9 cellular contexts compared by ENCODE assay signal in the genomic region with DNA sequence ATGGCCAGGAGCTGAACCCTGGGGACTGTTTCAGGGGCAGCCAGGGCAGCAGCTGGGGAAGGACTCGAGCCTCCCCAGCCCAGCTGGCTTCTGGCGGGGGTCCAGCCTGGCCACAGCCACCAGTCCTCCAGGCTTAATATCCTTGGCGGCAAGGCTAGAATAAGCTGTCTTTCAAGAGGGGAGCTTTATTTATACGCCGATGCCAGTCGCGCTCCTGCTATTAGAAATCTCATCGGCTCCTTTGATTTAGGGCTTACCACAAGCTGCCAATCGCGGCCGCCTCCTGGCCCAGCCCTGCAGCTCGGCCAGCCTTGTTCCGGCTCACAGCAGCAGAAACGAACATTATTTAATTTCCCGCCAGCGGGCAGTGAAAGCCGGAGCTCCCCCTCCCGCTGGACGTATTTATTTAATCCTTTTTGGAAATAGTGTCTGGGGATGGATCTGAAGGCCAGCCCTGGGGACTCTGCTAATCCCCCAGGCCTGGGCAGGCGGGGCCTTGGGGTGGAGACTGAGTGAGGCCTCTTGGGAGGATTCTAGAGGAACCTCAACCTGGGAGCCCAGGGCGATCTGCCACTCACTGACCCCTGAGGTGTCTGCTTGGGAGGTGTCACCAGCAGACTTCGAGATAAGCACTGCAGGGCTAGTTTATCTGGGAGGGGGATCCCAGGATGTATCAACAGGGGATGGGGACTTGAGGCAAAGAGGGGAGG.
DNase-seq lines count a peak whose midpoint lies in the region; ATAC-seq, FAIRE-seq and TF ChIP-seq lines count a peak whose summit lies in the region.
"Had no signal": no experiment of that assay in that cellular context is flagged by ENCODE, and none has a peak within 500 bp of the region (broad histone marks: within the 10 kb centered on the region; RNA-seq: fewer than 3 reads in every experiment).

No MANE protein-coding gene starts in this region.

- H3K4me3 ChIP-seq in endodermal cell (ENCODE audit: low read length), result no peak overlapping the region
- H3K4me3 ChIP-seq in effector memory CD4-positive, alpha-beta T cell (ENCODE audit: insufficient read depth, low read depth, low read length, poor library complexity, severe bottlenecking), result no peak overlapping the region

- no peaks in the 10 kb centered on the region for H3K9me3 Mint-ChIP-seq in endodermal cell
- no peaks in the 10 kb centered on the region for H3K9me3 Mint-ChIP-seq in progenitor cell of endocrine pancreas (ENCODE audit: low read depth)

- H3K36me3 ChIP-seq in endodermal cell (ENCODE audit: control insufficient read depth, insufficient read depth, low read length), result no peaks in the 10 kb centered on the region
- no peaks in the 10 kb centered on the region for H3K36me3 ChIP-seq in effector memory CD4-positive, alpha-beta T cell (ENCODE audit: control insufficient read depth, insufficient read depth, low read length)

- H3K9ac ChIP-seq in endodermal cell (ENCODE audit: extremely low read depth, low read length, poor library complexity, severe bottlenecking), result no peak overlapping the region

- H3K4me1 Mint-ChIP-seq in endodermal cell (peaks cover 40% of the 10 kb centered on the region), progenitor cell of endocrine pancreas (ENCODE audit: low read depth) (peaks cover 17% of the 10 kb centered on the region)

- H3K4me1 ChIP-seq in endodermal cell (ENCODE audit: control insufficient read depth, insufficient read depth, low read length), result peaks cover 13% of the 10 kb centered on the region
- H3K4me1 ChIP-seq in effector memory CD4-positive, alpha-beta T cell (ENCODE audit: control insufficient read depth, insufficient read depth, low read length, poor library complexity, severe bottlenecking), result no peaks in the 10 kb centered on the region

- FAIRE-seq in D721Med (lab: Jason Lieb, UNC), result no peak

- ATAC-seq in GM18858 (IDR thresholded peaks at IDR 0.05; ENCODE audit: unreplicated experiment), result no peak

- H3K36me3 Mint-ChIP-seq in endodermal cell (ENCODE audit: low read depth) (no peaks in the 10 kb centered on the region), progenitor cell of endocrine pancreas (ENCODE audit: insufficient read depth) (no peaks in the 10 kb centered on the region)

- H3K4me3 Mint-ChIP-seq in endodermal cell (no peak overlapping the region), progenitor cell of endocrine pancreas (ENCODE audit: low read depth) (no peak overlapping the region)

- H3K27ac Mint-ChIP-seq in endodermal cell (peak overlapping the region; percentile 39), progenitor cell of endocrine pancreas (peak overlapping the region; percentile 56)

- TF ChIP-seq CTCF in D721Med (IDR thresholded peaks at IDR 0.05; ENCODE audit: insufficient read depth, missing control alignments) (no peak), endodermal cell (conservative IDR thresholded peaks at IDR 0.05) (no peak), progenitor cell of endocrine pancreas (IDR thresholded peaks at IDR 0.05; ENCODE audit: unreplicated experiment) (no peak)

- peak overlapping the region; percentile 87 for H3K27ac ChIP-seq in endodermal cell (ENCODE audit: low read depth, low read length)
- H3K27ac ChIP-seq in effector memory CD4-positive, alpha-beta T cell (ENCODE audit: insufficient read depth, low read length, poor library complexity, severe bottlenecking), result no peak overlapping the region

- no peaks in the 10 kb centered on the region for H3K27me3 ChIP-seq in endodermal cell (ENCODE audit: control insufficient read depth, insufficient read depth, low read length, poor library complexity, severe bottlenecking)
- no peaks in the 10 kb centered on the region for H3K27me3 ChIP-seq in effector memory CD4-positive, alpha-beta T cell (replicated peaks; ENCODE audit: control insufficient read depth, insufficient read depth, low read length, poor library complexity, severe bottlenecking)

- 83 to 87% methylated on average over 19 to 22 of the region's 22 CpGs for WGBS in endodermal cell (ENCODE audit: insufficient coverage in 1 of 2, insufficient read length in 1 of 2), 2 experiments

- H3K9me3 ChIP-seq in endodermal cell (ENCODE audit: control insufficient read depth, low read length), result no peaks in the 10 kb centered on the region
- H3K9me3 ChIP-seq in effector memory CD4-positive, alpha-beta T cell (ENCODE audit: control insufficient read depth, low read length), result no peaks in the 10 kb centered on the region

- DNase-seq in D721Med (ENCODE audit: insufficient read length, low spot score) (peak; percentile 33), NCI-H2227 (lab: John Stamatoyannopoulos, UW; ENCODE audit: unreplicated experiment) (peak; percentile 51), endodermal cell (peak; percentile 53), progenitor cell of endocrine pancreas (ENCODE audit: low spot score, unreplicated experiment) (no peak), NCI-H2107 treated with DMSO at 0.1 percent for 48 hours (lab: John Stamatoyannopoulos, UW; ENCODE audit: unreplicated experiment) (no peak)
- DNase-seq in stimulated activated CD4-positive, alpha-beta T cell treated with anti-CD3 and anti-CD28 coated beads, Interleukin-12 subunit alpha, Interleukin-12 subunit beta, amount 100 ng/mL, for 4 hours, result no peak
- no peak for DNase-seq in effector memory CD4-positive, alpha-beta T cell
- DNase-seq: effector CD4-positive, alpha-beta T cell had no signal

- peaks cover 37% of the 10 kb centered on the region for H3K27me3 Mint-ChIP-seq in endodermal cell (ENCODE audit: insufficient read depth)
- peaks cover 6% of the 10 kb centered on the region for H3K27me3 Mint-ChIP-seq in progenitor cell of endocrine pancreas

Comparison
In these comparisons a context has a peak if more than half of its experiments do, and no peak if none do; other contexts are left out.
1. DNase-seq: peak in D721Med (single experiment), NCI-H2227 (single experiment) and endodermal cell (single experiment); none in progenitor cell of endocrine pancreas (single experiment), stimulated activated CD4-positive, alpha-beta T cell treated with anti-CD3 and anti-CD28 coated beads, Interleukin-12 subunit alpha, Interleukin-12 subunit beta, amount 100 ng/mL, for 4 hours (single experiment), NCI-H2107 treated with DMSO at 0.1 percent for 48 hours (single experiment) and effector memory CD4-positive, alpha-beta T cell (0 of 3).